In the genomic region with DNA sequence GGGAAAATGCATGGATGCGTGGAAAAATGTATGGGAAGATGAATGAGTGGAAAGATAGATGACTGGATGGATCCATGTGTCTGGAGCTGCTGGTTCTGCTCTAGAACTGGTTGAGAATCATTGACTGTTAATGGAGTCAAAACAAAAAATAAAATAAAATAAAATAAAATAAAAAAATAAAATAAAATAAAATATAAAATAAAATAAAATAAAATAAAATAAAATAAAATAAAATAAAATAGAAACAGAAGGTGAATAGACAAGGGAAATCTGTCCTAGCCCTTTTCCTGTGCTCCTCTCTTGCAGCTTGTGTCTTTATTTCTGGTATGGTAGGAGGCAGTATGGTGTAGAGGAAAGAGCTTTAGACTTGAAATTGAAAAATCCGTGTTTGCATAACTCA, we compare ENCODE assay signal across 21 cellular contexts. TPM values are rescaled to one million over a fixed set of nuclear protein-coding genes. Genes with fewer than 3 reads are reported as not detected.
"Had no signal": no experiment of that assay in that cellular context is flagged by ENCODE, and none has a peak within 500 bp of the region (broad histone marks: within the 10 kb centered on the region; RNA-seq: fewer than 3 reads in every experiment).

No MANE protein-coding gene starts in this region.

- H3K9ac ChIP-seq: parathyroid adenoma had no signal

- H3K27me3 ChIP-seq: foreskin keratinocyte, hepatocyte, suprapubic skin, tibial artery, upper lobe of left lung, uterus had no signal

- DNase-seq: effector CD4-positive, alpha-beta T cell; endodermal cell; erythroblast; foreskin keratinocyte; left colon; left ventricle myocardium superior; mesendoderm; naive B cell; stimulated activated CD4-positive, alpha-beta T cell treated with anti-CD3 and anti-CD28 coated beads, Interleukin-2, amount 100 ng/mL, for 48 hours; stimulated activated naive CD4-positive, alpha-beta T cell treated with Interleukin-2 at 50 U/mL for 16 hours; upper lobe of left lung; uterus had no signal

- H3K36me3 Mint-ChIP-seq: naive B cell had no signal

- H3K9me3 Mint-ChIP-seq: endodermal cell, naive B cell had no signal

- H3K4me1 ChIP-seq: foreskin keratinocyte, prostate gland, uterus had no signal

- H3K27ac Mint-ChIP-seq: endodermal cell, naive B cell had no signal

- H3K9me3 ChIP-seq: prostate gland, suprapubic skin, tibial artery, upper lobe of left lung, uterus had no signal

- H3K4me3 Mint-ChIP-seq: endodermal cell had no signal

- H2AFZ ChIP-seq: hepatocyte had no signal

- H3K79me2 ChIP-seq: hepatocyte, parathyroid adenoma had no signal

- ATAC-seq: foreskin keratinocyte, left colon, left ventricle myocardium superior had no signal

- H3K27ac ChIP-seq: coronary artery, foreskin keratinocyte, parathyroid adenoma, prostate gland, suprapubic skin, tibial artery, upper lobe of left lung, uterus had no signal

- H3K4me2 ChIP-seq: hepatocyte, smooth muscle cell had no signal

- H3K4me1 Mint-ChIP-seq: naive B cell had no signal

- H3K4me3 ChIP-seq: coronary artery, hepatocyte, lung, prostate gland, smooth muscle cell, suprapubic skin, tibial artery, upper lobe of left lung, uterus had no signal

- H3K36me3 ChIP-seq: prostate gland, suprapubic skin, tibial artery, upper lobe of left lung, uterus had no signal

RNA-seq across cellular contexts. Expression of a gene that starts 54.1 kb away (rescaled TPM):
- total RNA-seq: hepatocyte, smooth muscle cell had no signal
- polyA plus RNA-seq: neural cell, smooth muscle cell had no signal
